24 cellular contexts compared by ENCODE assay signal in genomic region chr3:167811071-167811470, GRCh38.
DNase-seq lines count a peak whose midpoint lies in the region; ATAC-seq and TF ChIP-seq lines count a peak whose summit lies in the region.
"Had no signal": no experiment of that assay in that cellular context is flagged by ENCODE, and none has a peak within 500 bp of the region (broad histone marks: within the 10 kb centered on the region; RNA-seq: fewer than 3 reads in every experiment).

No MANE protein-coding gene starts in this region.

- H3K4me1 ChIP-seq in SK-N-SH (ENCODE audit: control insufficient read depth in 1 of 2, insufficient read depth in 2 of 2, low read depth in 1 of 2, low read length in 1 of 2): peaks cover 0 to 12% of the 10 kb centered on the region in 2 experiments; a peak in 2 of 4 replicates
- no peaks in the 10 kb centered on the region for H3K4me1 ChIP-seq in right lobe of liver

- H3K9me2 ChIP-seq in SK-N-SH: no peaks in the 10 kb centered on the region

- peaks cover 4% of the 10 kb centered on the region for H3F3A ChIP-seq in SK-N-SH (replicated peaks; ENCODE audit: insufficient read depth)

- TF ChIP-seq CTCF in SK-N-SH (IDR thresholded peaks at IDR 0.05) (no peak), fibroblast of mammary gland (conservative IDR thresholded peaks at IDR 0.05; ENCODE audit: control insufficient read depth, insufficient read depth, low read depth, low read length) (no peak), right lobe of liver (IDR thresholded peaks at IDR 0.05) (no peak)

- CTCF ChIA-PET in SK-N-SH (lab: Yijun Ruan, JAX): no interaction called here

- TF ChIP-seq EP300 in SK-N-SH (IDR thresholded peaks at IDR 0.05; ENCODE audit: borderline replicate concordance in 1 of 2, low read depth in 1 of 2, low read length in 1 of 2): no peak

- H3K27ac ChIP-seq in SK-N-SH (ENCODE audit: low read depth in 2 of 2, low read length in 1 of 2): no peak overlapping the region
- no peak overlapping the region for H3K27ac ChIP-seq in right lobe of liver
- H3K27ac ChIP-seq: 22Rv1, GM23248 had no signal

- H2AFZ ChIP-seq in SK-N-SH (ENCODE audit: low read depth): no peak overlapping the region
- H2AFZ ChIP-seq: GM23248 had no signal

- H3K79me2 ChIP-seq in SK-N-SH (ENCODE audit: insufficient read depth): no peaks in the 10 kb centered on the region

- POLR2A ChIA-PET in SK-N-SH (lab: Yijun Ruan, JAX): no interaction called here

- TF ChIP-seq POLR2A in right lobe of liver (IDR thresholded peaks at IDR 0.05): no peak

- H4K20me1 ChIP-seq in SK-N-SH (ENCODE audit: insufficient read depth): no peaks in the 10 kb centered on the region

- H3K9me3 ChIP-seq in SK-N-SH: no peaks in the 10 kb centered on the region
- no peaks in the 10 kb centered on the region for H3K9me3 ChIP-seq in right lobe of liver

- H3K4me3 ChIP-seq in SK-N-SH (ENCODE audit: low read depth in 2 of 2, low read length in 1 of 2): no peak overlapping the region
- no peak overlapping the region for H3K4me3 ChIP-seq in fibroblast of mammary gland (ENCODE audit: control insufficient read depth, low read depth, low read length)
- H3K4me3 ChIP-seq in skeletal muscle cell (ENCODE audit: low read depth, low read length): no peak overlapping the region
- no peak overlapping the region for H3K4me3 ChIP-seq in right lobe of liver
- H3K4me3 ChIP-seq: GM23248 had no signal

- no peaks in the 10 kb centered on the region for H3K36me3 ChIP-seq in SK-N-SH (replicated peaks in 1 of 2; ENCODE audit: control insufficient read depth in 1 of 2, insufficient read depth in 2 of 2, low read length in 1 of 2)
- no peaks in the 10 kb centered on the region for H3K36me3 ChIP-seq in right lobe of liver

- intact Hi-C loops in right lobe of liver (cut with DNase I): no loop called here

- H3K4me2 ChIP-seq in SK-N-SH: no peak overlapping the region

- ATAC-seq in SK-N-SH treated with all-trans-retinoic acid at 6 μM for 48 hours (no peak), right lobe of liver (no peak), HG03025 (IDR thresholded peaks at IDR 0.05; ENCODE audit: low FRiP score, unreplicated experiment) (no peak)
- ATAC-seq: CD8-positive, alpha-beta T cell had no signal

- H3K27me3 ChIP-seq in SK-N-SH (ENCODE audit: insufficient read depth): no peaks in the 10 kb centered on the region
- H3K27me3 ChIP-seq in right lobe of liver: no peaks in the 10 kb centered on the region

- no peak overlapping the region for H3K9ac ChIP-seq in SK-N-SH
- H3K9ac ChIP-seq: GM23248 had no signal

- no peak for DNase-seq in SK-N-SH
- peak; percentile 11 for DNase-seq in astrocyte of the hippocampus (ENCODE audit: low read depth, low spot score)
- DNase-seq in fibroblast of mammary gland (ENCODE audit: low read depth): peak; percentile 1
- peak; percentile 5 for DNase-seq in skeletal muscle cell (ENCODE audit: low read depth)
- no peak for DNase-seq in right lobe of liver
- DNase-seq in activated T-cell treated with anti-CD3 and anti-CD28 coated beads for 4 hours: no peak
- DNase-seq: ACHN; C1 segment of cervical spinal cord; Calu3; CD8-positive, alpha-beta T cell; DMS153; GM23248; HCEC 1CT; KBM-7; NCI-H1105; NCI-H2081; NCI-H2171; NCI-H345; NCI-H526; OCI-M1; Right ventricle myocardium superior had no signal

- no peak for TF ChIP-seq RAD21 in SK-N-SH (IDR thresholded peaks at IDR 0.05; ENCODE audit: low read length)

TF ChIP-seq in SK-N-SH treated with all-trans-retinoic acid at 6 μM for 48 hours, 23 proteins besides CTCF, POLR2A, EP300 and RAD21:
- no peak for TF ChIP-seq ESRRG (CRISPR knock-in tag; IDR thresholded peaks at IDR 0.05)
- TF ChIP-seq ISL1 (CRISPR knock-in tag; IDR thresholded peaks at IDR 0.05): 0 out of 2 replicates have a peak, but pooled peaks have one; percentile 10
- no peak for TF ChIP-seq ZFP3 (CRISPR knock-in tag; IDR thresholded peaks at IDR 0.05)
- TF ChIP-seq ZNF70 (CRISPR knock-in tag; IDR thresholded peaks at IDR 0.05): no peak

TF ChIP-seq in SK-N-SH, 30 proteins besides CTCF, POLR2A, EP300 and RAD21:
- TF ChIP-seq, protein P1, sequence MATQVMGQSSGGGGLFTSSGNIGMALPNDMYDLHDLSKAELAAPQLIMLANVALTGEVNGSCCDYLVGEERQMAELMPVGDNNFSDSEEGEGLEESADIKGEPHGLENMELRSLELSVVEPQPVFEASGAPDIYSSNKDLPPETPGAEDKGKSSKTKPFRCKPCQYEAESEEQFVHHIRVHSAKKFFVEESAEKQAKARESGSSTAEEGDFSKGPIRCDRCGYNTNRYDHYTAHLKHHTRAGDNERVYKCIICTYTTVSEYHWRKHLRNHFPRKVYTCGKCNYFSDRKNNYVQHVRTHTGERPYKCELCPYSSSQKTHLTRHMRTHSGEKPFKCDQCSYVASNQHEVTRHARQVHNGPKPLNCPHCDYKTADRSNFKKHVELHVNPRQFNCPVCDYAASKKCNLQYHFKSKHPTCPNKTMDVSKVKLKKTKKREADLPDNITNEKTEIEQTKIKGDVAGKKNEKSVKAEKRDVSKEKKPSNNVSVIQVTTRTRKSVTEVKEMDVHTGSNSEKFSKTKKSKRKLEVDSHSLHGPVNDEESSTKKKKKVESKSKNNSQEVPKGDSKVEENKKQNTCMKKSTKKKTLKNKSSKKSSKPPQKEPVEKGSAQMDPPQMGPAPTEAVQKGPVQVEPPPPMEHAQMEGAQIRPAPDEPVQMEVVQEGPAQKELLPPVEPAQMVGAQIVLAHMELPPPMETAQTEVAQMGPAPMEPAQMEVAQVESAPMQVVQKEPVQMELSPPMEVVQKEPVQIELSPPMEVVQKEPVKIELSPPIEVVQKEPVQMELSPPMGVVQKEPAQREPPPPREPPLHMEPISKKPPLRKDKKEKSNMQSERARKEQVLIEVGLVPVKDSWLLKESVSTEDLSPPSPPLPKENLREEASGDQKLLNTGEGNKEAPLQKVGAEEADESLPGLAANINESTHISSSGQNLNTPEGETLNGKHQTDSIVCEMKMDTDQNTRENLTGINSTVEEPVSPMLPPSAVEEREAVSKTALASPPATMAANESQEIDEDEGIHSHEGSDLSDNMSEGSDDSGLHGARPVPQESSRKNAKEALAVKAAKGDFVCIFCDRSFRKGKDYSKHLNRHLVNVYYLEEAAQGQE (IDR thresholded peaks at IDR 0.05; ENCODE audit: low read depth, low read length): no peak
- TF ChIP-seq RXRA (IDR thresholded peaks at IDR 0.05; ENCODE audit: borderline replicate concordance, low read depth): no peak
- TF ChIP-seq POLR2AphosphoS5 (IDR thresholded peaks at IDR 0.05; ENCODE audit: low read depth, low read length): no peak
- TF ChIP-seq ELF1 (IDR thresholded peaks at IDR 0.05): no peak
- no peak for TF ChIP-seq GATA2 (CRISPR knock-in tag; IDR thresholded peaks at IDR 0.05)
- TF ChIP-seq RFX5 (IDR thresholded peaks at IDR 0.05; ENCODE audit: low read length): no peak
- no peak for TF ChIP-seq MAX (IDR thresholded peaks at IDR 0.05; ENCODE audit: low read depth)
- TF ChIP-seq EZH2phosphoT487 (IDR thresholded peaks at IDR 0.05; ENCODE audit: borderline replicate concordance, low read depth): no peak
- TF ChIP-seq NRF1 (IDR thresholded peaks at IDR 0.05; ENCODE audit: low read depth, low read length): no peak
- no peak for TF ChIP-seq PBX3 (IDR thresholded peaks at IDR 0.05)
- TF ChIP-seq TAF1 (IDR thresholded peaks at IDR 0.05; ENCODE audit: borderline replicate concordance, low read depth, low read length): no peak
- no peak for TF ChIP-seq CHD2 (IDR thresholded peaks at IDR 0.05; ENCODE audit: low read length, partially characterized antibody)
- TF ChIP-seq NFIC (IDR thresholded peaks at IDR 0.05; ENCODE audit: borderline replicate concordance): no peak
- TF ChIP-seq SMC3 (IDR thresholded peaks at IDR 0.05; ENCODE audit: low read depth, low read length): no peak
- TF ChIP-seq SIN3A (IDR thresholded peaks at IDR 0.05; ENCODE audit: borderline replicate concordance, low read depth, low read length): no peak
- no peak for TF ChIP-seq YY1 (IDR thresholded peaks at IDR 0.05; ENCODE audit: low read depth)
- no peak for TF ChIP-seq JUND (IDR thresholded peaks at IDR 0.05)
- no peak for TF ChIP-seq USF2 (IDR thresholded peaks at IDR 0.05; ENCODE audit: borderline replicate concordance, low read depth, low read length)

Comparison
In these comparisons a context has a peak if more than half of its experiments do, and no peak if none do; other contexts are left out.
1. DNase-seq: peak in astrocyte of the hippocampus (single experiment), fibroblast of mammary gland (single experiment) and skeletal muscle cell (single experiment); none in SK-N-SH (single experiment), right lobe of liver (0 of 3) and activated T-cell treated with anti-CD3 and anti-CD28 coated beads for 4 hours (single experiment).